In the genomic region with DNA sequence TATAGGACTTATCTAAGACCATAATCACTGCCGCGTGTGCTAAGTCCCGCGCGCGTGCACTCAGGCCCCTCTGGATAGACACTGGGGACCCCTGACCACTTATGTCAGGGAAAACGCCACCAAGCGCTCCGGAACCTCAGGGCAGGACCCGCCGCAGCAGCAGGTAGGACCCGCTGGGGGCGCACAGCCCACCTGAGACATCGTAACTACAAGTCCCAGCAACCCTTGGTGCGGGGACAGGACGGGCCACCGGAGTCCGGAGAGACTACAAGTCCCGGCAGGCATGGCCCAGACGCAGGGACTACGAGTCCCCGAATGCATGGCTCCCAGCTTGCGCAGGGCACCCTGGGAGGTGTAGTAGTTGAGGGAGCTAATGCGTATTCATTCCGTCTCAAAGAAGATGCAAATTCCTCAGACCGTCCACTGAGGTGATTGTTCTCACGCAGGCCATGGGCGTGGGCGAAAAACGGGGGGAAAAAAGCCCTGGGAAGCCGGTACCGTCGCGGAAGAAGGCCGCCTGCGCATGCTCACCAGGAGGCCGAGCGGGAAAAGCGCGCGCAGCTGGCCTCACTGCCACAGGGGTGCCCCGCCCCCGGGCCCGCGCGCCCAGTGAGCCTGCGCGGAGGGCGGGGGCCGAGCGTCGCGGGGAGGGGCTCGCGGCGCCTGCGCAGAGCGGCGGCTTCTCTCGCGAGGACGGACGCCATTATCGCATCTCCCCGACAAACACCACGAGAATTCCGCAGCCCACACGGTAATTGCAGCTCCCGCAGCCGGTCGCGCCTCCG, we compare ENCODE assay signal across 1 cellular context.
TF ChIP-seq lines count a peak whose summit lies in the region.

A gene with protein sequence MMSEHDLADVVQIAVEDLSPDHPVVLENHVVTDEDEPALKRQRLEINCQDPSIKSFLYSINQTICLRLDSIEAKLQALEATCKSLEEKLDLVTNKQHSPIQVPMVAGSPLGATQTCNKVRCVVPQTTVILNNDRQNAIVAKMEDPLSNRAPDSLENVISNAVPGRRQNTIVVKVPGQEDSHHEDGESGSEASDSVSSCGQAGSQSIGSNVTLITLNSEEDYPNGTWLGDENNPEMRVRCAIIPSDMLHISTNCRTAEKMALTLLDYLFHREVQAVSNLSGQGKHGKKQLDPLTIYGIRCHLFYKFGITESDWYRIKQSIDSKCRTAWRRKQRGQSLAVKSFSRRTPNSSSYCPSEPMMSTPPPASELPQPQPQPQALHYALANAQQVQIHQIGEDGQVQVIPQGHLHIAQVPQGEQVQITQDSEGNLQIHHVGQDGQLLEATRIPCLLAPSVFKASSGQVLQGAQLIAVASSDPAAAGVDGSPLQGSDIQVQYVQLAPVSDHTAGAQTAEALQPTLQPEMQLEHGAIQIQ (plus strand): TSS at position 670 of the 785 bp plus-strand sequence. CDS start 23,682 bp downstream, outside the sequence.

TF ChIP-seq in HepG2, 621 proteins besides CTCF, POLR2A, EP300 and RAD21 (continued from another document and continues in another):
- TF ChIP-seq, protein P1, sequence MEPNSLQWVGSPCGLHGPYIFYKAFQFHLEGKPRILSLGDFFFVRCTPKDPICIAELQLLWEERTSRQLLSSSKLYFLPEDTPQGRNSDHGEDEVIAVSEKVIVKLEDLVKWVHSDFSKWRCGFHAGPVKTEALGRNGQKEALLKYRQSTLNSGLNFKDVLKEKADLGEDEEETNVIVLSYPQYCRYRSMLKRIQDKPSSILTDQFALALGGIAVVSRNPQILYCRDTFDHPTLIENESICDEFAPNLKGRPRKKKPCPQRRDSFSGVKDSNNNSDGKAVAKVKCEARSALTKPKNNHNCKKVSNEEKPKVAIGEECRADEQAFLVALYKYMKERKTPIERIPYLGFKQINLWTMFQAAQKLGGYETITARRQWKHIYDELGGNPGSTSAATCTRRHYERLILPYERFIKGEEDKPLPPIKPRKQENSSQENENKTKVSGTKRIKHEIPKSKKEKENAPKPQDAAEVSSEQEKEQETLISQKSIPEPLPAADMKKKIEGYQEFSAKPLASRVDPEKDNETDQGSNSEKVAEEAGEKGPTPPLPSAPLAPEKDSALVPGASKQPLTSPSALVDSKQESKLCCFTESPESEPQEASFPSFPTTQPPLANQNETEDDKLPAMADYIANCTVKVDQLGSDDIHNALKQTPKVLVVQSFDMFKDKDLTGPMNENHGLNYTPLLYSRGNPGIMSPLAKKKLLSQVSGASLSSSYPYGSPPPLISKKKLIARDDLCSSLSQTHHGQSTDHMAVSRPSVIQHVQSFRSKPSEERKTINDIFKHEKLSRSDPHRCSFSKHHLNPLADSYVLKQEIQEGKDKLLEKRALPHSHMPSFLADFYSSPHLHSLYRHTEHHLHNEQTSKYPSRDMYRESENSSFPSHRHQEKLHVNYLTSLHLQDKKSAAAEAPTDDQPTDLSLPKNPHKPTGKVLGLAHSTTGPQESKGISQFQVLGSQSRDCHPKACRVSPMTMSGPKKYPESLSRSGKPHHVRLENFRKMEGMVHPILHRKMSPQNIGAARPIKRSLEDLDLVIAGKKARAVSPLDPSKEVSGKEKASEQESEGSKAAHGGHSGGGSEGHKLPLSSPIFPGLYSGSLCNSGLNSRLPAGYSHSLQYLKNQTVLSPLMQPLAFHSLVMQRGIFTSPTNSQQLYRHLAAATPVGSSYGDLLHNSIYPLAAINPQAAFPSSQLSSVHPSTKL (CRISPR knock-in tag; IDR thresholded peaks at IDR 0.05): peak; percentile 44; the same call in 1 of the 2 replicates
- peak; percentile 69; the same call in 1 of the 2 replicates for TF ChIP-seq NFKB2 (CRISPR knock-in tag; IDR thresholded peaks at IDR 0.05; ENCODE audit: borderline replicate concordance)
- TF ChIP-seq ZNF205 (CRISPR knock-in tag; IDR thresholded peaks at IDR 0.05): peak; percentile 66
- peak; percentile 86 for TF ChIP-seq ZNF543 (CRISPR knock-in tag; IDR thresholded peaks at IDR 0.05)
- TF ChIP-seq RXRA (CRISPR knock-in tag; IDR thresholded peaks at IDR 0.05): peak; percentile 77
- peak; percentile 82; the same call in 1 of the 2 replicates for TF ChIP-seq ZNF768 (CRISPR knock-in tag; IDR thresholded peaks at IDR 0.05)
- TF ChIP-seq, protein P2, sequence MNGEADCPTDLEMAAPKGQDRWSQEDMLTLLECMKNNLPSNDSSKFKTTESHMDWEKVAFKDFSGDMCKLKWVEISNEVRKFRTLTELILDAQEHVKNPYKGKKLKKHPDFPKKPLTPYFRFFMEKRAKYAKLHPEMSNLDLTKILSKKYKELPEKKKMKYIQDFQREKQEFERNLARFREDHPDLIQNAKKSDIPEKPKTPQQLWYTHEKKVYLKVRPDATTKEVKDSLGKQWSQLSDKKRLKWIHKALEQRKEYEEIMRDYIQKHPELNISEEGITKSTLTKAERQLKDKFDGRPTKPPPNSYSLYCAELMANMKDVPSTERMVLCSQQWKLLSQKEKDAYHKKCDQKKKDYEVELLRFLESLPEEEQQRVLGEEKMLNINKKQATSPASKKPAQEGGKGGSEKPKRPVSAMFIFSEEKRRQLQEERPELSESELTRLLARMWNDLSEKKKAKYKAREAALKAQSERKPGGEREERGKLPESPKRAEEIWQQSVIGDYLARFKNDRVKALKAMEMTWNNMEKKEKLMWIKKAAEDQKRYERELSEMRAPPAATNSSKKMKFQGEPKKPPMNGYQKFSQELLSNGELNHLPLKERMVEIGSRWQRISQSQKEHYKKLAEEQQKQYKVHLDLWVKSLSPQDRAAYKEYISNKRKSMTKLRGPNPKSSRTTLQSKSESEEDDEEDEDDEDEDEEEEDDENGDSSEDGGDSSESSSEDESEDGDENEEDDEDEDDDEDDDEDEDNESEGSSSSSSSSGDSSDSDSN (CRISPR knock-in tag; IDR thresholded peaks at IDR 0.05): peak; percentile 80
- peak; percentile 92 for TF ChIP-seq KLF9 (CRISPR knock-in tag; IDR thresholded peaks at IDR 0.05; ENCODE audit: low read depth)
- TF ChIP-seq ZBTB1 (CRISPR knock-in tag; IDR thresholded peaks at IDR 0.05; ENCODE audit: borderline replicate concordance): 0 out of 2 replicates have a peak, but pooled peaks have one; percentile 72
- TF ChIP-seq, protein P3, sequence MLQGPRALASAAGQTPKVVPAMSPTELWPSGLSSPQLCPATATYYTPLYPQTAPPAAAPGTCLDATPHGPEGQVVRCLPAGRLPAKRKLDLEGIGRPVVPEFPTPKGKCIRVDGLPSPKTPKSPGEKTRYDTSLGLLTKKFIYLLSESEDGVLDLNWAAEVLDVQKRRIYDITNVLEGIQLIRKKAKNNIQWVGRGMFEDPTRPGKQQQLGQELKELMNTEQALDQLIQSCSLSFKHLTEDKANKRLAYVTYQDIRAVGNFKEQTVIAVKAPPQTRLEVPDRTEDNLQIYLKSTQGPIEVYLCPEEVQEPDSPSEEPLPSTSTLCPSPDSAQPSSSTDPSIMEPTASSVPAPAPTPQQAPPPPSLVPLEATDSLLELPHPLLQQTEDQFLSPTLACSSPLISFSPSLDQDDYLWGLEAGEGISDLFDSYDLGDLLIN (CRISPR knock-in tag; IDR thresholded peaks at IDR 0.05; ENCODE audit: borderline replicate concordance): peak; percentile 91
- TF ChIP-seq ZBTB38 (CRISPR knock-in tag; IDR thresholded peaks at IDR 0.05): peak; percentile 100
- TF ChIP-seq ZSCAN9 (CRISPR knock-in tag; IDR thresholded peaks at IDR 0.05; ENCODE audit: borderline replicate concordance): peak; percentile 75
- peak; percentile 54; the same call in 1 of the 2 replicates for TF ChIP-seq PPARG (CRISPR knock-in tag; conservative IDR thresholded peaks at IDR 0.05)
- peak; percentile 88; the same call in 1 of the 2 replicates for TF ChIP-seq SIN3A (IDR thresholded peaks at IDR 0.05; ENCODE audit: borderline replicate concordance, low read depth, low read length)
- TF ChIP-seq, protein P4, sequence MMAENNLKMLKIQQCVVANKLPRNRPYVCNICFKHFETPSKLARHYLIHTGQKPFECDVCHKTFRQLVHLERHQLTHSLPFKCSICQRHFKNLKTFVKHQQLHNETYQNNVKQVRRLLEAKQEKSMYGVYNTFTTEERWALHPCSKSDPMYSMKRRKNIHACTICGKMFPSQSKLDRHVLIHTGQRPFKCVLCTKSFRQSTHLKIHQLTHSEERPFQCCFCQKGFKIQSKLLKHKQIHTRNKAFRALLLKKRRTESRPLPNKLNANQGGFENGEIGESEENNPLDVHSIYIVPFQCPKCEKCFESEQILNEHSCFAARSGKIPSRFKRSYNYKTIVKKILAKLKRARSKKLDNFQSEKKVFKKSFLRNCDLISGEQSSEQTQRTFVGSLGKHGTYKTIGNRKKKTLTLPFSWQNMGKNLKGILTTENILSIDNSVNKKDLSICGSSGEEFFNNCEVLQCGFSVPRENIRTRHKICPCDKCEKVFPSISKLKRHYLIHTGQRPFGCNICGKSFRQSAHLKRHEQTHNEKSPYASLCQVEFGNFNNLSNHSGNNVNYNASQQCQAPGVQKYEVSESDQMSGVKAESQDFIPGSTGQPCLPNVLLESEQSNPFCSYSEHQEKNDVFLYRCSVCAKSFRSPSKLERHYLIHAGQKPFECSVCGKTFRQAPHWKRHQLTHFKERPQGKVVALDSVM (CRISPR knock-in tag; IDR thresholded peaks at IDR 0.05): no peak; the same call in 1 of the 2 replicates
- peak; percentile 62 for TF ChIP-seq SAP130 (CRISPR knock-in tag; IDR thresholded peaks at IDR 0.05; ENCODE audit: low read depth)
- TF ChIP-seq MXD4 (CRISPR knock-in tag; IDR thresholded peaks at IDR 0.05): peak; percentile 77
- TF ChIP-seq, protein P5, sequence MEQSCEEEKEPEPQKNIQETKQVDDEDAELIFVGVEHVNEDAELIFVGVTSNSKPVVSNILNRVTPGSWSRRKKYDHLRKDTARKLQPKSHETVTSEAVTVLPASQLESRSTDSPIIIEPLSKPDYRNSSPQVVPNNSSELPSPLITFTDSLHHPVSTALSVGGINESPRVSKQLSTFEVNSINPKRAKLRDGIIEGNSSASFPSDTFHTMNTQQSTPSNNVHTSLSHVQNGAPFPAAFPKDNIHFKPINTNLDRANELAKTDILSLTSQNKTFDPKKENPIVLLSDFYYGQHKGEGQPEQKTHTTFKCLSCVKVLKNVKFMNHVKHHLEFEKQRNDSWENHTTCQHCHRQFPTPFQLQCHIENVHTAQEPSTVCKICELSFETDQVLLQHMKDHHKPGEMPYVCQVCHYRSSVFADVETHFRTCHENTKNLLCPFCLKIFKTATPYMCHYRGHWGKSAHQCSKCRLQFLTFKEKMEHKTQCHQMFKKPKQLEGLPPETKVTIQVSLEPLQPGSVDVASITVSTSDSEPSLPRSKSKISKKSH (CRISPR knock-in tag; IDR thresholded peaks at IDR 0.05; ENCODE audit: borderline replicate concordance): peak; percentile 92
- TF ChIP-seq, protein P6, sequence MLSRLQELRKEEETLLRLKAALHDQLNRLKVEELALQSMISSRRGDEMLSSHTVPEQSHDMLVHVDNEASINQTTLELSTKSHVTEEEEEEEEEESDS (CRISPR knock-in tag; IDR thresholded peaks at IDR 0.05; ENCODE audit: borderline replicate concordance): no peak
- peak; percentile 80; the same call in 1 of the 2 replicates for TF ChIP-seq ZNF510 (CRISPR knock-in tag; IDR thresholded peaks at IDR 0.05; ENCODE audit: low read depth)
- peak; percentile 85; the same call in 1 of the 2 replicates for TF ChIP-seq CBX5 (CRISPR knock-in tag; IDR thresholded peaks at IDR 0.05; ENCODE audit: borderline replicate concordance)
- TF ChIP-seq, protein P7, sequence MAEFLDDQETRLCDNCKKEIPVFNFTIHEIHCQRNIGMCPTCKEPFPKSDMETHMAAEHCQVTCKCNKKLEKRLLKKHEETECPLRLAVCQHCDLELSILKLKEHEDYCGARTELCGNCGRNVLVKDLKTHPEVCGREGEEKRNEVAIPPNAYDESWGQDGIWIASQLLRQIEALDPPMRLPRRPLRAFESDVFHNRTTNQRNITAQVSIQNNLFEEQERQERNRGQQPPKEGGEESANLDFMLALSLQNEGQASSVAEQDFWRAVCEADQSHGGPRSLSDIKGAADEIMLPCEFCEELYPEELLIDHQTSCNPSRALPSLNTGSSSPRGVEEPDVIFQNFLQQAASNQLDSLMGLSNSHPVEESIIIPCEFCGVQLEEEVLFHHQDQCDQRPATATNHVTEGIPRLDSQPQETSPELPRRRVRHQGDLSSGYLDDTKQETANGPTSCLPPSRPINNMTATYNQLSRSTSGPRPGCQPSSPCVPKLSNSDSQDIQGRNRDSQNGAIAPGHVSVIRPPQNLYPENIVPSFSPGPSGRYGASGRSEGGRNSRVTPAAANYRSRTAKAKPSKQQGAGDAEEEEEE (CRISPR knock-in tag; IDR thresholded peaks at IDR 0.05; ENCODE audit: borderline replicate concordance): peak; percentile 85; the same call in 1 of the 2 replicates
- peak; percentile 91 for TF ChIP-seq ZMYM3 (CRISPR knock-in tag; IDR thresholded peaks at IDR 0.05)
- no peak for TF ChIP-seq ZNF234 (CRISPR knock-in tag; conservative IDR thresholded peaks at IDR 0.05)
- TF ChIP-seq ZNF619 (CRISPR knock-in tag; IDR thresholded peaks at IDR 0.05): peak; percentile 98
- no peak for TF ChIP-seq CBX2 (IDR thresholded peaks at IDR 0.05; ENCODE audit: low read depth, low read length)
- 0 out of 2 replicates have a peak, but pooled peaks have one; percentile 76 for TF ChIP-seq CBX2 (CRISPR knock-in tag; IDR thresholded peaks at IDR 0.05; ENCODE audit: low read depth)
- TF ChIP-seq ZNF883 (CRISPR knock-in tag; IDR thresholded peaks at IDR 0.05; ENCODE audit: not compliant biosample characterization): peak; percentile 46
- TF ChIP-seq BORCS8-MEF2B (CRISPR knock-in tag; IDR thresholded peaks at IDR 0.05): peak; percentile 83; the same call in 1 of the 2 replicates
- TF ChIP-seq, protein P8, sequence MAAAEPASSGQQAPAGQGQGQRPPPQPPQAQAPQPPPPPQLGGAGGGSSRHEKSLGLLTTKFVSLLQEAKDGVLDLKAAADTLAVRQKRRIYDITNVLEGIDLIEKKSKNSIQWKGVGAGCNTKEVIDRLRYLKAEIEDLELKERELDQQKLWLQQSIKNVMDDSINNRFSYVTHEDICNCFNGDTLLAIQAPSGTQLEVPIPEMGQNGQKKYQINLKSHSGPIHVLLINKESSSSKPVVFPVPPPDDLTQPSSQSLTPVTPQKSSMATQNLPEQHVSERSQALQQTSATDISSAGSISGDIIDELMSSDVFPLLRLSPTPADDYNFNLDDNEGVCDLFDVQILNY (CRISPR knock-in tag; conservative IDR thresholded peaks at IDR 0.05): peak; percentile 74; the same call in 1 of the 2 replicates
- TF ChIP-seq, protein P9, sequence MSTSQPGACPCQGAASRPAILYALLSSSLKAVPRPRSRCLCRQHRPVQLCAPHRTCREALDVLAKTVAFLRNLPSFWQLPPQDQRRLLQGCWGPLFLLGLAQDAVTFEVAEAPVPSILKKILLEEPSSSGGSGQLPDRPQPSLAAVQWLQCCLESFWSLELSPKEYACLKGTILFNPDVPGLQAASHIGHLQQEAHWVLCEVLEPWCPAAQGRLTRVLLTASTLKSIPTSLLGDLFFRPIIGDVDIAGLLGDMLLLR (CRISPR knock-in tag; IDR thresholded peaks at IDR 0.05): no peak
- TF ChIP-seq, protein P10, sequence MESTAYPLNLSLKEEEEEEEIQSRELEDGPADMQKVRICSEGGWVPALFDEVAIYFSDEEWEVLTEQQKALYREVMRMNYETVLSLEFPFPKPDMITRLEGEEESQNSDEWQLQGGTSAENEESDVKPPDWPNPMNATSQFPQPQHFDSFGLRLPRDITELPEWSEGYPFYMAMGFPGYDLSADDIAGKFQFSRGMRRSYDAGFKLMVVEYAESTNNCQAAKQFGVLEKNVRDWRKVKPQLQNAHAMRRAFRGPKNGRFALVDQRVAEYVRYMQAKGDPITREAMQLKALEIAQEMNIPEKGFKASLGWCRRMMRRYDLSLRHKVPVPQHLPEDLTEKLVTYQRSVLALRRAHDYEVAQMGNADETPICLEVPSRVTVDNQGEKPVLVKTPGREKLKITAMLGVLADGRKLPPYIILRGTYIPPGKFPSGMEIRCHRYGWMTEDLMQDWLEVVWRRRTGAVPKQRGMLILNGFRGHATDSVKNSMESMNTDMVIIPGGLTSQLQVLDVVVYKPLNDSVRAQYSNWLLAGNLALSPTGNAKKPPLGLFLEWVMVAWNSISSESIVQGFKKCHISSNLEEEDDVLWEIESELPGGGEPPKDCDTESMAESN (CRISPR knock-in tag; conservative IDR thresholded peaks at IDR 0.05): 0 out of 2 replicates have a peak, but pooled peaks have one; percentile 18
- peak; percentile 89; the same call in 1 of the 2 replicates for TF ChIP-seq TOE1 (CRISPR knock-in tag; IDR thresholded peaks at IDR 0.05)
- no peak for TF ChIP-seq KDM1A (CRISPR knock-in tag; IDR thresholded peaks at IDR 0.05)
- TF ChIP-seq CREB1 (IDR thresholded peaks at IDR 0.05): peak; percentile 86
- TF ChIP-seq CREB1 (CRISPR knock-in tag; IDR thresholded peaks at IDR 0.05): peak; percentile 96
